In genomic region chr6:170085475-170086401, GRCh38 we compare ENCODE assay signal across 15 cellular contexts.
DNase-seq lines count a peak whose midpoint lies in the region; ATAC-seq and TF ChIP-seq lines count a peak whose summit lies in the region.
"Had no signal": no experiment of that assay in that cellular context is flagged by ENCODE, and none has a peak within 500 bp of the region (broad histone marks: within the 10 kb centered on the region; RNA-seq: fewer than 3 reads in every experiment).

No MANE protein-coding gene starts in this region.

- H3K27me3 Mint-ChIP-seq in natural killer cell treated with Interleukin-12 subunit alpha and Interleukin-12 subunit beta and Interleukin-15 and Interleukin-18, amount 100 ng/mL, for 72 hours = peaks cover 0 to 2% of the 10 kb centered on the region in 2 donors

- H3K4me3 Mint-ChIP-seq in natural killer cell treated with Interleukin-12 subunit alpha and Interleukin-12 subunit beta and Interleukin-15 and Interleukin-18, amount 100 ng/mL, for 72 hours = no peak overlapping the region

- H3K9me3 ChIP-seq in right cardiac atrium (ENCODE audit: control insufficient read depth, low read length) = no peaks in the 10 kb centered on the region
- H3K9me3 ChIP-seq in aorta (ENCODE audit: control insufficient read depth, low read length) = no peaks in the 10 kb centered on the region
- H3K9me3 ChIP-seq: BLaER1 treated with 17β-estradiol and CSF1 and Interleukin-3, amounts not matched to agents 10 nM and 100 nM had no signal

- H3K9me3 Mint-ChIP-seq in natural killer cell treated with Interleukin-12 subunit alpha and Interleukin-12 subunit beta and Interleukin-15 and Interleukin-18, amount 100 ng/mL, for 72 hours = no peaks in the 10 kb centered on the region
- H3K9me3 Mint-ChIP-seq: IgD-negative memory B cell had no signal

- H3K4me1 ChIP-seq in right cardiac atrium (ENCODE audit: control insufficient read depth, insufficient read depth, low read length) (no peaks in the 10 kb centered on the region), aorta (ENCODE audit: control insufficient read depth in 1 of 2, insufficient read depth in 2 of 2, low read length in 2 of 2) (no peaks in the 10 kb centered on the region)

- DNase-seq in Right ventricle myocardium superior = peak; percentile 36
- no peak for DNase-seq in right cardiac atrium
- DNase-seq in coronary artery (ENCODE audit: low spot score) = peak; percentile 64
- DNase-seq in natural killer cell treated with Interleukin-12 subunit alpha and Interleukin-12 subunit beta and Interleukin-15 and Interleukin-18, amount 100 ng/mL, for 72 hours (ENCODE audit: low spot score) = peak; percentile 53
- peak; percentile 36 to 65 for DNase-seq in aorta
- no peak for DNase-seq in NCI-H187 (lab: John Stamatoyannopoulos, UW)
- DNase-seq: caudate nucleus, NCI-H2029, nucleus accumbens, SW 1271, trophoblast cell had no signal

- WGBS in right cardiac atrium = 74% methylated on average over 26 of the region's 26 CpGs
- WGBS in aorta, 2 donors = 71 to 79% methylated on average over 26 of the region's 26 CpGs

- H3K36me3 ChIP-seq in aorta (ENCODE audit: control insufficient read depth in 1 of 2, insufficient read depth in 2 of 2, low read length in 1 of 2) = no peaks in the 10 kb centered on the region
- H3K36me3 ChIP-seq: BLaER1 treated with 17β-estradiol and CSF1 and Interleukin-3, amounts not matched to agents 10 nM and 100 nM had no signal

- H3K27me3 ChIP-seq in right cardiac atrium (ENCODE audit: control insufficient read depth, insufficient read depth) (no peaks in the 10 kb centered on the region), aorta (ENCODE audit: control insufficient read depth in 1 of 2, insufficient read depth in 2 of 2, low read length in 1 of 2) (no peaks in the 10 kb centered on the region)

- H3K27ac ChIP-seq in right cardiac atrium (ENCODE audit: low read length) (no peak overlapping the region), coronary artery (no peak overlapping the region), aorta (ENCODE audit: low read depth in 1 of 2, low read length in 2 of 2) (peak overlapping the region in 1 of 2 donors; percentile 38)
- H3K27ac ChIP-seq: BLaER1 treated with 17β-estradiol and CSF1 and Interleukin-3, amounts not matched to agents 10 nM and 100 nM had no signal

- peak overlapping the region; percentile 19 to 68 for H3K27ac Mint-ChIP-seq in natural killer cell treated with Interleukin-12 subunit alpha and Interleukin-12 subunit beta and Interleukin-15 and Interleukin-18, amount 100 ng/mL, for 72 hours

- TF ChIP-seq CTCF in coronary artery (IDR thresholded peaks at IDR 0.05) = no peak

- no peak for ATAC-seq in Right ventricle myocardium superior (ENCODE audit: poor library complexity)
- no peak for ATAC-seq in right cardiac atrium
- no peak for ATAC-seq in natural killer cell treated with Interleukin-12 subunit alpha and Interleukin-12 subunit beta and Interleukin-15 and Interleukin-18, amount 100 ng/mL, for 72 hours
- ATAC-seq in aorta (ENCODE audit: low FRiP score) = peak; percentile 30
- ATAC-seq in GM18867 (IDR thresholded peaks at IDR 0.05; ENCODE audit: unreplicated experiment) = no peak
- no peak for ATAC-seq in GM21390 (IDR thresholded peaks at IDR 0.05; ENCODE audit: unreplicated experiment)

- H3K4me1 Mint-ChIP-seq in natural killer cell treated with Interleukin-12 subunit alpha and Interleukin-12 subunit beta and Interleukin-15 and Interleukin-18, amount 100 ng/mL, for 72 hours (ENCODE audit: low read depth in 2 of 2) = peaks cover 41 to 46% of the 10 kb centered on the region in 2 donors

- intact Hi-C loops in Right ventricle myocardium superior (cut with DNase I) (no loop called here), right cardiac atrium (cut with DNase I) (no loop called here), aorta (cut with DNase I) (no loop called here)

- no peak overlapping the region for H3K4me3 ChIP-seq in right cardiac atrium (ENCODE audit: low read length)
- no peak overlapping the region for H3K4me3 ChIP-seq in coronary artery
- no peak overlapping the region for H3K4me3 ChIP-seq in aorta (ENCODE audit: low read length in 2 of 2)
- H3K4me3 ChIP-seq: BLaER1 treated with 17β-estradiol and CSF1 and Interleukin-3, amounts not matched to agents 10 nM and 100 nM had no signal

- H3K36me3 Mint-ChIP-seq in natural killer cell treated with Interleukin-12 subunit alpha and Interleukin-12 subunit beta and Interleukin-15 and Interleukin-18, amount 100 ng/mL, for 72 hours = no peaks in the 10 kb centered on the region
- H3K36me3 Mint-ChIP-seq: IgD-negative memory B cell had no signal

Comparison
In these comparisons a context has a peak if more than half of its experiments do, and no peak if none do; other contexts are left out.
1. DNase-seq: peak in Right ventricle myocardium superior (single experiment), coronary artery (single experiment), natural killer cell treated with Interleukin-12 subunit alpha and Interleukin-12 subunit beta and Interleukin-15 and Interleukin-18, amount 100 ng/mL, for 72 hours (single experiment) and aorta (2 of 2); none in right cardiac atrium (0 of 3) and NCI-H187 (0 of 2).